ENCODE assay signal across 25 cellular contexts in genomic region chr2:236527198-236527640, GRCh38.
"Had no signal": no experiment of that assay in that cellular context is flagged by ENCODE, and none has a peak within 500 bp of the region (broad histone marks: within the 10 kb centered on the region; RNA-seq: fewer than 3 reads in every experiment).

No MANE protein-coding gene starts in this region.

- DNase-seq: activated CD4-positive, alpha-beta T cell treated with anti-CD3 and anti-CD28 coated beads, Interleukin-2, amount 10 ng/mL, durations not matched to agents 7 days and 5 days; activated CD4-positive, CD25-positive, alpha-beta regulatory T cell treated with anti-CD3 and anti-CD28 coated beads, Interleukin-2, amount 50 U/mL, for 72 hours; activated CD8-positive, alpha-beta memory T cell treated with anti-CD3 and anti-CD28 coated beads, Interleukin-2, amount 10 ng/mL, durations not matched to agents 7 days and 5 days; activated CD8-positive, alpha-beta T cell treated with anti-CD3 and anti-CD28 coated beads for 36 hours; activated effector memory CD4-positive, alpha-beta T cell treated with anti-CD3 and anti-CD28 coated beads, Interleukin-2, amount 50 U/mL, for 16 hours; activated naive CD4-positive, alpha-beta T cell treated with anti-CD3 and anti-CD28 coated beads, Interleukin-2, amount 10 ng/mL, durations not matched to agents 7 days and 5 days; activated T-cell treated with anti-CD3 and anti-CD28 coated beads for 4 hours; body of pancreas; central memory CD4-positive, alpha-beta T cell; dorsolateral prefrontal cortex; heart right ventricle; immature natural killer cell; lower lobe of right lung; nucleus accumbens; stimulated activated CD4-positive, alpha-beta T cell treated with anti-CD3 and anti-CD28 coated beads, Interleukin-2, amount 100 ng/mL, for 48 hours; stimulated activated CD8-positive, alpha-beta memory T cell treated with anti-CD3 and anti-CD28 coated beads, Interleukin-4, amount 100 ng/mL, for 48 hours; stimulated activated naive B cell treated with anti-CD40 and anti-IgM and Interleukin-4, amounts not matched to agents 10 μg/mL and 1 μg/mL and 100 μg/mL, for 72 hours had no signal

- H3K4me1 ChIP-seq: esophagus muscularis mucosa had no signal

- H3K4me1 Mint-ChIP-seq: activated CD8-positive, alpha-beta memory T cell treated with anti-CD3 and anti-CD28 coated beads, Interleukin-2, amount 10 ng/mL, durations not matched to agents 7 days and 5 days; immature natural killer cell had no signal

- H3K36me3 ChIP-seq: esophagus muscularis mucosa, heart right ventricle, lower lobe of right lung had no signal

- ATAC-seq: activated CD8-positive, alpha-beta memory T cell treated with anti-CD3 and anti-CD28 coated beads, Interleukin-2, amount 10 ng/mL, durations not matched to agents 7 days and 5 days; activated CD8-positive, alpha-beta T cell treated with anti-CD3 and anti-CD28 coated beads for 36 hours; heart right ventricle; left lobe of liver; natural killer cell treated with Interleukin-12 subunit alpha and Interleukin-12 subunit beta and Interleukin-15 and Interleukin-18, amount 100 ng/mL, for 72 hours; sciatic nerve; stimulated activated naive B cell treated with anti-CD40 and anti-IgM and Interleukin-4, amounts not matched to agents 10 μg/mL and 1 μg/mL and 100 μg/mL, for 72 hours had no signal

- FAIRE-seq: colon had no signal

- H3K36me3 Mint-ChIP-seq: activated CD8-positive, alpha-beta memory T cell treated with anti-CD3 and anti-CD28 coated beads, Interleukin-2, amount 10 ng/mL, durations not matched to agents 7 days and 5 days; activated naive CD4-positive, alpha-beta T cell treated with anti-CD3 and anti-CD28 coated beads, Interleukin-2, amount 10 ng/mL, durations not matched to agents 7 days and 5 days; immature natural killer cell; natural killer cell treated with Interleukin-12 subunit alpha and Interleukin-12 subunit beta and Interleukin-15 and Interleukin-18, amount 100 ng/mL, for 72 hours; stimulated activated naive B cell treated with anti-CD40 and anti-IgM and Interleukin-4, amounts not matched to agents 10 μg/mL and 1 μg/mL and 100 μg/mL, for 72 hours; type B pancreatic cell had no signal

- H3K27ac ChIP-seq: body of pancreas, dorsolateral prefrontal cortex, esophagus muscularis mucosa, heart right ventricle, lower lobe of right lung, SK-N-MC, VCaP had no signal

- H3K27ac Mint-ChIP-seq: activated CD4-positive, alpha-beta T cell treated with anti-CD3 and anti-CD28 coated beads, Interleukin-2, amount 10 ng/mL, durations not matched to agents 7 days and 5 days; activated CD8-positive, alpha-beta memory T cell treated with anti-CD3 and anti-CD28 coated beads, Interleukin-2, amount 10 ng/mL, durations not matched to agents 7 days and 5 days; activated CD8-positive, alpha-beta T cell treated with anti-CD3 and anti-CD28 coated beads for 36 hours; activated naive CD4-positive, alpha-beta T cell treated with anti-CD3 and anti-CD28 coated beads, Interleukin-2, amount 10 ng/mL, durations not matched to agents 7 days and 5 days; immature natural killer cell; natural killer cell treated with Interleukin-12 subunit alpha and Interleukin-12 subunit beta and Interleukin-15 and Interleukin-18, amount 100 ng/mL, for 72 hours; stimulated activated naive B cell treated with anti-CD40 and anti-IgM and Interleukin-4, amounts not matched to agents 10 μg/mL and 1 μg/mL and 100 μg/mL, for 72 hours; type B pancreatic cell had no signal

- H3K4me3 ChIP-seq: body of pancreas, dorsolateral prefrontal cortex, esophagus muscularis mucosa, heart right ventricle, lower lobe of right lung, SK-N-MC had no signal

- H3K27me3 ChIP-seq: body of pancreas, heart right ventricle had no signal

- H3K9me3 ChIP-seq: body of pancreas, esophagus muscularis mucosa, heart right ventricle, lower lobe of right lung had no signal

- H3K4me3 Mint-ChIP-seq: activated CD4-positive, alpha-beta T cell treated with anti-CD3 and anti-CD28 coated beads, Interleukin-2, amount 10 ng/mL, durations not matched to agents 7 days and 5 days; activated CD8-positive, alpha-beta memory T cell treated with anti-CD3 and anti-CD28 coated beads, Interleukin-2, amount 10 ng/mL, durations not matched to agents 7 days and 5 days; activated CD8-positive, alpha-beta T cell treated with anti-CD3 and anti-CD28 coated beads for 36 hours; activated naive CD4-positive, alpha-beta T cell treated with anti-CD3 and anti-CD28 coated beads, Interleukin-2, amount 10 ng/mL, durations not matched to agents 7 days and 5 days; immature natural killer cell; natural killer cell treated with Interleukin-12 subunit alpha and Interleukin-12 subunit beta and Interleukin-15 and Interleukin-18, amount 100 ng/mL, for 72 hours; stimulated activated naive B cell treated with anti-CD40 and anti-IgM and Interleukin-4, amounts not matched to agents 10 μg/mL and 1 μg/mL and 100 μg/mL, for 72 hours; type B pancreatic cell had no signal

- H3K9me3 Mint-ChIP-seq: activated CD4-positive, alpha-beta T cell treated with anti-CD3 and anti-CD28 coated beads, Interleukin-2, amount 10 ng/mL, durations not matched to agents 7 days and 5 days; activated CD8-positive, alpha-beta T cell treated with anti-CD3 and anti-CD28 coated beads for 36 hours; activated naive CD4-positive, alpha-beta T cell treated with anti-CD3 and anti-CD28 coated beads, Interleukin-2, amount 10 ng/mL, durations not matched to agents 7 days and 5 days; immature natural killer cell; natural killer cell treated with Interleukin-12 subunit alpha and Interleukin-12 subunit beta and Interleukin-15 and Interleukin-18, amount 100 ng/mL, for 72 hours; type B pancreatic cell had no signal
